ENCODE assay signal across 16 cellular contexts in the genomic region with DNA sequence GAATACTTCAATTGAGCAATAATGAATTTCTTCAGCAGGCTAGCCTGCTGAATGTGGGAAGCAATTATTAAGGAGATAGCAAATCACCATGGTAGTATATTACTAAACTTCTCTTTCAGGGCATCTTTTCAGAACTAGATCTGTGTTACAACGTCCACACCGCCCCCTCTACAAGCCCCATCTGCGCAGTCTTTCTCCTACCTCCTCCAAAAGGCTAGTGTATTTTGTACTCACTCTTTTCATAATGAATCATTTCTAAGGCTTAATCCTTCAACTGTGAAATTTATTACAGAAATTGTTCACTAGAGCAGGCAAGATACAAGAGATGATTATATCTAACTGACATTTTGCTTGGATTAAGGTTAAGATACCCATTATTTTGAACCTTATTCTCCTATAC.
"Had no signal": no experiment of that assay in that cellular context is flagged by ENCODE, and none has a peak within 500 bp of the region (broad histone marks: within the 10 kb centered on the region; RNA-seq: fewer than 3 reads in every experiment).

No MANE protein-coding gene starts in this region.

- H3K4me3 ChIP-seq: hepatocyte, lower lobe of right lung, tibial nerve had no signal

- H3K27ac ChIP-seq: epithelial cell of prostate, hepatocyte, lower lobe of right lung, tibial nerve, WERI-Rb-1 had no signal

- DNase-seq: activated CD4-positive, alpha-beta T cell treated with anti-CD3 and anti-CD28 coated beads, Interleukin-2, amount 50 U/mL, for 48 hours; activated naive CD4-positive, alpha-beta T cell treated with anti-CD3 and anti-CD28 coated beads, Interleukin-2, amount 50 U/mL, for 16 hours; amniotic stem cell; foreskin fibroblast; islet precursor cell; left colon; lower lobe of right lung; posterior cingulate gyrus; stimulated activated CD4-positive, alpha-beta T cell treated with anti-CD3 and anti-CD28 coated beads, Interleukin-2, amount 100 ng/mL, for 24 hours; stimulated activated naive CD8-positive, alpha-beta T cell treated with anti-CD3 and anti-CD28 coated beads, Interleukin-15, Interleukin-2, amounts not matched to agents 100 U/mL and 50 U/mL, for 24 hours; substantia nigra; WERI-Rb-1 had no signal

- H3K36me3 ChIP-seq: lower lobe of right lung, tibial nerve had no signal

- ATAC-seq: left colon; stimulated activated naive CD8-positive, alpha-beta T cell treated with anti-CD3 and anti-CD28 coated beads, Interleukin-15, Interleukin-2, amounts not matched to agents 100 U/mL and 50 U/mL, for 24 hours had no signal

- H3K4me1 ChIP-seq: lower lobe of right lung had no signal

- H3K27ac Mint-ChIP-seq: nephron had no signal

- H3K27me3 ChIP-seq: hepatocyte, tibial nerve had no signal

- H3K9me3 ChIP-seq: lower lobe of right lung, tibial nerve had no signal

- H3K4me3 Mint-ChIP-seq: nephron had no signal
